In genomic region chr14:85811340-85811739, GRCh38 we compare ENCODE assay signal across 21 cellular contexts.
"Had no signal": no experiment of that assay in that cellular context is flagged by ENCODE, and none has a peak within 500 bp of the region (broad histone marks: within the 10 kb centered on the region; RNA-seq: fewer than 3 reads in every experiment).

No MANE protein-coding gene starts in this region.

- H3K27me3 ChIP-seq: esophagus squamous epithelium, heart right ventricle, right atrium auricular region, suprapubic skin, transverse colon had no signal

- H3K4me1 Mint-ChIP-seq: activated naive CD8-positive, alpha-beta T cell treated with anti-CD3 and anti-CD28 coated beads, Interleukin-2, amount 50 U/mL, for 24 hours; T-helper 17 cell had no signal

- H3K9me3 Mint-ChIP-seq: activated naive CD4-positive, alpha-beta T cell treated with anti-CD3 and anti-CD28 coated beads, Interleukin-2, amount 10 ng/mL, durations not matched to agents 7 days and 5 days had no signal

- H3K36me3 ChIP-seq: esophagus squamous epithelium, heart right ventricle, prostate gland, right atrium auricular region, suprapubic skin, transverse colon had no signal

- H3K27me3 Mint-ChIP-seq: activated naive CD4-positive, alpha-beta T cell treated with anti-CD3 and anti-CD28 coated beads, Interleukin-2, amount 10 ng/mL, durations not matched to agents 7 days and 5 days; dendritic cell treated with granulocyte-macrophage colony-stimulating factor and Interleukin-4, amounts not matched to agents 40 ng/mL and 50 ng/mL, for 4 days; T-helper 17 cell had no signal

- H3K36me3 Mint-ChIP-seq: activated naive CD4-positive, alpha-beta T cell treated with anti-CD3 and anti-CD28 coated beads, Interleukin-2, amount 10 ng/mL, durations not matched to agents 7 days and 5 days had no signal

- H3K27ac Mint-ChIP-seq: activated naive CD4-positive, alpha-beta T cell treated with anti-CD3 and anti-CD28 coated beads, Interleukin-2, amount 10 ng/mL, durations not matched to agents 7 days and 5 days; activated naive CD8-positive, alpha-beta T cell treated with anti-CD3 and anti-CD28 coated beads, Interleukin-2, amount 50 U/mL, for 24 hours; dendritic cell treated with granulocyte-macrophage colony-stimulating factor and Interleukin-4, amounts not matched to agents 40 ng/mL and 50 ng/mL, for 4 days; stimulated activated naive CD8-positive, alpha-beta T cell treated with anti-CD3 and anti-CD28 coated beads, Interleukin-15, amount 100 ng/mL, for 72 hours; T-helper 17 cell had no signal

- H3K4me3 ChIP-seq: esophagus squamous epithelium, heart right ventricle, prostate gland, right atrium auricular region, suprapubic skin, transverse colon had no signal

- H3K4me1 ChIP-seq: esophagus squamous epithelium, heart right ventricle, prostate gland, right atrium auricular region, suprapubic skin, transverse colon had no signal

- H3K27ac ChIP-seq: esophagus squamous epithelium, heart right ventricle, prostate gland, right atrium auricular region, suprapubic skin, transverse colon, VCaP had no signal

- H3K9me3 ChIP-seq: esophagus squamous epithelium, heart right ventricle, prostate gland, right atrium auricular region, suprapubic skin, transverse colon had no signal

- DNase-seq: activated CD4-positive, alpha-beta T cell treated with anti-CD3 and anti-CD28 coated beads for 1 hour; activated CD8-positive, alpha-beta memory T cell treated with anti-CD3 and anti-CD28 coated beads for 24 hours; activated CD8-positive, alpha-beta memory T cell treated with anti-CD3 and anti-CD28 coated beads, Interleukin-2, amount 50 U/mL, for 48 hours; activated effector memory CD4-positive, alpha-beta T cell treated with Interleukin-2 at 50 U/mL for 16 hours; activated naive CD4-positive, alpha-beta T cell treated with anti-CD3 and anti-CD28 coated beads, Interleukin-2, amount 10 ng/mL, durations not matched to agents 7 days and 5 days; activated naive CD8-positive, alpha-beta T cell treated with anti-CD3 and anti-CD28 coated beads, Interleukin-2, amount 50 U/mL, for 24 hours; activated T-cell treated with anti-CD3 and anti-CD28 coated beads, Interleukin-2, amount 50 U/mL, for 48 hours; anterior cingulate cortex; effector CD8-positive, alpha-beta T cell; esophagus squamous epithelium; heart right ventricle; islet precursor cell; stimulated activated naive CD8-positive, alpha-beta T cell treated with anti-CD3 and anti-CD28 coated beads, Interleukin-15, amount 100 ng/mL, for 72 hours; T-helper 17 cell; transverse colon had no signal

- ATAC-seq: activated naive CD8-positive, alpha-beta T cell treated with anti-CD3 and anti-CD28 coated beads, Interleukin-2, amount 50 U/mL, for 24 hours; heart right ventricle; stimulated activated naive CD8-positive, alpha-beta T cell treated with anti-CD3 and anti-CD28 coated beads, Interleukin-15, amount 100 ng/mL, for 72 hours; T-helper 17 cell had no signal

- H3K4me3 Mint-ChIP-seq: activated naive CD4-positive, alpha-beta T cell treated with anti-CD3 and anti-CD28 coated beads, Interleukin-2, amount 10 ng/mL, durations not matched to agents 7 days and 5 days; activated naive CD8-positive, alpha-beta T cell treated with anti-CD3 and anti-CD28 coated beads, Interleukin-2, amount 50 U/mL, for 24 hours; dendritic cell treated with granulocyte-macrophage colony-stimulating factor and Interleukin-4, amounts not matched to agents 40 ng/mL and 50 ng/mL, for 4 days; stimulated activated naive CD8-positive, alpha-beta T cell treated with anti-CD3 and anti-CD28 coated beads, Interleukin-15, amount 100 ng/mL, for 72 hours; T-helper 17 cell had no signal

- FAIRE-seq: endothelial cell of umbilical vein had no signal
